1 cellular context compared by ENCODE assay signal in genomic region chr3:48595526-48596121, GRCh38.
TF ChIP-seq lines count a peak whose summit lies in the region.

No MANE protein-coding gene starts in this region.

TF ChIP-seq in endothelial cell of umbilical vein, 7 proteins besides CTCF, POLR2A, EP300 and RAD21 (continued from another document):
- TF ChIP-seq GATA2 (IDR thresholded peaks at IDR 0.05; ENCODE audit: insufficient read depth, insufficient read length, low read depth, low read length): no peak
